8 cellular contexts compared by ENCODE assay signal in genomic region chr20:32674362-32674789, GRCh38. TPM values are rescaled to one million over a fixed set of nuclear protein-coding genes. Genes with fewer than 3 reads are reported as not detected.
DNase-seq lines count a peak whose midpoint lies in the region; ATAC-seq, FAIRE-seq and TF ChIP-seq lines count a peak whose summit lies in the region.

No MANE protein-coding gene starts in this region.

- TF ChIP-seq POLR2A in endothelial cell of umbilical vein (IDR thresholded peaks at IDR 0.05; ENCODE audit: low read depth, low read length), result no peak

- H3K4me1 Mint-ChIP-seq in activated CD4-positive, alpha-beta memory T cell treated with anti-CD3 and anti-CD28 coated beads, Interleukin-2, amount 10 ng/mL, durations not matched to agents 7 days and 5 days, result peaks cover 23% of the 10 kb centered on the region
- no peaks in the 10 kb centered on the region for H3K4me1 Mint-ChIP-seq in progenitor cell of endocrine pancreas (ENCODE audit: low read depth)

- dilution Hi-C loops in endothelial cell of umbilical vein (cut with MboI; ENCODE audit: extremely low pct_ligation_motif_present, low sequenced_read_pairs), result no loop called here

- H3K4me3 Mint-ChIP-seq in activated CD4-positive, alpha-beta memory T cell treated with anti-CD3 and anti-CD28 coated beads, Interleukin-2, amount 10 ng/mL, durations not matched to agents 7 days and 5 days, result no peak overlapping the region
- H3K4me3 Mint-ChIP-seq in progenitor cell of endocrine pancreas (ENCODE audit: low read depth), result no peak overlapping the region

- no peaks in the 10 kb centered on the region for H3K36me3 Mint-ChIP-seq in activated CD4-positive, alpha-beta memory T cell treated with anti-CD3 and anti-CD28 coated beads, Interleukin-2, amount 10 ng/mL, durations not matched to agents 7 days and 5 days (ENCODE audit: low read depth)
- no peaks in the 10 kb centered on the region for H3K36me3 Mint-ChIP-seq in progenitor cell of endocrine pancreas (ENCODE audit: insufficient read depth)

- DNase-seq in AG08396 (ENCODE audit: low spot score) (peak; percentile 71), GM19240 (ENCODE audit: insufficient read length, low spot score) (peak; percentile 69), NCI-H69 (lab: John Stamatoyannopoulos, UW) (peak; percentile 75), endothelial cell of umbilical vein (ENCODE audit: low read depth, low spot score) (peak; percentile 69), progenitor cell of endocrine pancreas (ENCODE audit: low spot score, unreplicated experiment) (no peak)
- peak; percentile 77 for DNase-seq in activated CD4-positive, alpha-beta memory T cell treated with anti-CD3 and anti-CD28 coated beads, Interleukin-2, amount 10 ng/mL, durations not matched to agents 7 days and 5 days

- no peak overlapping the region for H3K9ac ChIP-seq in endothelial cell of umbilical vein (replicated peaks; ENCODE audit: extremely low read depth, insufficient read depth, low read length)

- no peak overlapping the region for H3K4me2 ChIP-seq in endothelial cell of umbilical vein (ENCODE audit: insufficient read depth, low read length)

- ATAC-seq in GM21619 (IDR thresholded peaks at IDR 0.05; ENCODE audit: unreplicated experiment) (no peak), HG02588 (IDR thresholded peaks at IDR 0.05; ENCODE audit: unreplicated experiment) (no peak)

- intact Hi-C loops in endothelial cell of umbilical vein (cut with micrococcal nuclease), result loop anchor here (1.0 kb wide), 2 partner anchors 89 to 104 kb away; no protein-coding TSS in a partner anchor

- H3K4me1 ChIP-seq in endothelial cell of umbilical vein (ENCODE audit: control insufficient read depth, extremely low read depth, insufficient read depth, low read length), result no peaks in the 10 kb centered on the region

- H3K27ac ChIP-seq in endothelial cell of umbilical vein (ENCODE audit: insufficient read depth, low read depth, low read length), result no peak overlapping the region

- H2AFZ ChIP-seq in endothelial cell of umbilical vein (ENCODE audit: low read depth, low read length), result no peak overlapping the region

- no peaks in the 10 kb centered on the region for H3K27me3 ChIP-seq in endothelial cell of umbilical vein (ENCODE audit: control insufficient read depth in 2 of 2, insufficient read depth in 2 of 2, low read length in 2 of 2)

- H3K9me1 ChIP-seq in endothelial cell of umbilical vein (replicated peaks; ENCODE audit: control insufficient read depth, extremely low read depth, insufficient read depth, low read length), result no peaks in the 10 kb centered on the region

- no peak overlapping the region for H3K27ac Mint-ChIP-seq in activated CD4-positive, alpha-beta memory T cell treated with anti-CD3 and anti-CD28 coated beads, Interleukin-2, amount 10 ng/mL, durations not matched to agents 7 days and 5 days
- no peak overlapping the region for H3K27ac Mint-ChIP-seq in progenitor cell of endocrine pancreas

- H3K27me3 Mint-ChIP-seq in activated CD4-positive, alpha-beta memory T cell treated with anti-CD3 and anti-CD28 coated beads, Interleukin-2, amount 10 ng/mL, durations not matched to agents 7 days and 5 days, result no peaks in the 10 kb centered on the region
- peaks cover 3% of the 10 kb centered on the region for H3K27me3 Mint-ChIP-seq in progenitor cell of endocrine pancreas

- CTCF ChIA-PET in activated CD4-positive, alpha-beta memory T cell treated with anti-CD3 and anti-CD28 coated beads, Interleukin-2, amount 10 ng/mL, durations not matched to agents 7 days and 5 days (lab: Charles Lee), result interaction anchor here (0.9 to 5.3 kb wide), 17 partner anchors 9 to 171 kb away, joined by 3 to 241 read pairs (median 4); no protein-coding TSS in a partner anchor
- CTCF ChIA-PET in endothelial cell of umbilical vein (lab: Charles Lee), result interaction anchor here (0.7 to 11.2 kb wide), 14 partner anchors 9 to 220 kb away, joined by 3 to 636 read pairs (median 3); partner anchors contain the start of gene DNMT3B

- no peaks in the 10 kb centered on the region for H3K36me3 ChIP-seq in endothelial cell of umbilical vein (ENCODE audit: control insufficient read depth in 2 of 2, extremely low read depth in 1 of 2, insufficient read depth in 2 of 2, low read length in 2 of 2)

- no peaks in the 10 kb centered on the region for H4K20me1 ChIP-seq in endothelial cell of umbilical vein (replicated peaks; ENCODE audit: control insufficient read depth, extremely low read depth, insufficient read depth, low read length)

- H3K4me3 ChIP-seq in endothelial cell of umbilical vein (replicated peaks in 1 of 3; ENCODE audit: insufficient read depth in 1 of 3, low read depth in 1 of 3, low read length in 3 of 3), result no peak overlapping the region

- BruUV-seq in endothelial cell of umbilical vein (replicated peaks; lab: Mats Ljungman, UMichigan), result no TSS peak

- H3K9me3 ChIP-seq in endothelial cell of umbilical vein (replicated peaks; ENCODE audit: control insufficient read depth, insufficient read depth, low read length), result no peaks in the 10 kb centered on the region

- POLR2A ChIA-PET in activated CD4-positive, alpha-beta memory T cell treated with anti-CD3 and anti-CD28 coated beads, Interleukin-2, amount 10 ng/mL, durations not matched to agents 7 days and 5 days (lab: Charles Lee), result interaction anchor here (1.3 to 2.9 kb wide), 2 partner anchors 103 to 104 kb away, joined by 4 to 13 read pairs; no protein-coding TSS in a partner anchor
- POLR2A ChIA-PET in endothelial cell of umbilical vein (lab: Charles Lee), result interaction anchor here (2.1 kb wide), 1 partner anchor 104 kb away, joined by 13 read pairs; no protein-coding TSS in a partner anchor

- peak; percentile 76 to 87 for TF ChIP-seq CTCF in endothelial cell of umbilical vein (IDR thresholded peaks at IDR 0.05; ENCODE audit: extremely low read depth in 1 of 2, insufficient read depth in 1 of 2, low read depth in 1 of 2, low read length in 2 of 2)
- peak; percentile 83 for TF ChIP-seq CTCF in progenitor cell of endocrine pancreas (IDR thresholded peaks at IDR 0.05; ENCODE audit: unreplicated experiment)

- FAIRE-seq in endothelial cell of umbilical vein (lab: Jason Lieb, UNC), result no peak

- H3K79me2 ChIP-seq in endothelial cell of umbilical vein (ENCODE audit: control insufficient read depth, insufficient read depth, low read length), result no peaks in the 10 kb centered on the region

- no peaks in the 10 kb centered on the region for H3K9me3 Mint-ChIP-seq in activated CD4-positive, alpha-beta memory T cell treated with anti-CD3 and anti-CD28 coated beads, Interleukin-2, amount 10 ng/mL, durations not matched to agents 7 days and 5 days
- H3K9me3 Mint-ChIP-seq in progenitor cell of endocrine pancreas (ENCODE audit: low read depth), result no peaks in the 10 kb centered on the region

TF ChIP-seq in endothelial cell of umbilical vein, 7 proteins besides CTCF, POLR2A, EP300 and RAD21:
- TF ChIP-seq MYC (IDR thresholded peaks at IDR 0.05; ENCODE audit: low read depth, low read length), result no peak
- no peak for TF ChIP-seq FOS (IDR thresholded peaks at IDR 0.05; ENCODE audit: borderline replicate concordance, insufficient read depth, low read length)
- no peak for TF ChIP-seq EZH2 (IDR thresholded peaks at IDR 0.05; ENCODE audit: borderline replicate concordance, low read depth, low read length, severe bottlenecking)
- TF ChIP-seq GATA2 (IDR thresholded peaks at IDR 0.05; ENCODE audit: insufficient read depth, insufficient read length, low read depth, low read length), result no peak
- no peak for TF ChIP-seq MAX (IDR thresholded peaks at IDR 0.05; ENCODE audit: insufficient read depth, insufficient read length)
- TF ChIP-seq POLR2AphosphoS5 (IDR thresholded peaks at IDR 0.05; ENCODE audit: insufficient read depth, low read depth, low read length), result no peak
- TF ChIP-seq JUN (IDR thresholded peaks at IDR 0.05; ENCODE audit: borderline replicate concordance, insufficient read depth, insufficient read length, low read depth), result no peak
TF ChIP-seq in endothelial cell of umbilical vein: peak in this region for 0.

RNA-seq across cellular contexts. Expression of gene C20orf203, which starts 0.6 kb away (rescaled TPM):
- under 1 TPM; 0.13 to 0.15 TPM for total RNA-seq in activated CD4-positive, alpha-beta memory T cell treated with anti-CD3 and anti-CD28 coated beads, Interleukin-2, amount 10 ng/mL, durations not matched to agents 7 days and 5 days
- total RNA-seq in endothelial cell of umbilical vein, result not detected in 2 replicates
- polyA plus RNA-seq in endothelial cell of umbilical vein, result not detected in 2 replicates
- 0.01 TPM in 1 of 2 replicates, not detected in the other for polyA plus RNA-seq in endothelial cell of umbilical vein (2011; cell fraction: cytosol; rRNA removed)
- not detected in 2 replicates for polyA plus RNA-seq in endothelial cell of umbilical vein (2011; cell fraction: nucleus; rRNA removed)
- not detected in 2 replicates for polyA plus RNA-seq in endothelial cell of umbilical vein (2012)
- 0.11 and 0.12 TPM in 2 replicates for polyA minus RNA-seq in endothelial cell of umbilical vein
- not detected for polyA minus RNA-seq in endothelial cell of umbilical vein (2011; cell fraction: cytosol; rRNA and poly(A)+ RNA removed)
- not detected in 2 replicates for polyA minus RNA-seq in endothelial cell of umbilical vein (2011; cell fraction: nucleus; rRNA and poly(A)+ RNA removed)
- total RNA-seq in progenitor cell of endocrine pancreas, result 0.10 and 0.24 TPM in 2 replicates
